ENCODE assay signal across 19 cellular contexts in the genomic region with DNA sequence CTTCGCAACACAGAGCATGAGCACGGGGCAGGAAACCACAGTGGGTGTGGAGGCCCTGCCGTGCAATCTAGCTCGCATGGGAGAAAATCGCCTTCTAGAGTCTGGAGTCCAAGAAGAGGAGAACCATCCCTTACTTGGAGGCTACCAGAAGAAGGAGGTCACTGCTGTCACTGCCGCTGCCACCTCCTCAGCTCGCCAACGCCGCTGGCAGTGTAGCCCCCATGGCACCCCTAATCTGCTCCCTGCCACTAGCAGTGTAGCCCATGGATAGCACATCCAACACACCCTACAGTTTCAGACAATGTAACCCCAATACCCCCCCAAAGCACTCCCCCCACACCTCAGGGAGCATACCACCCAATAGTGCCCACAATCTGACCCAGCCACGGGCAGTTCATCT.
"Had no signal": no experiment of that assay in that cellular context is flagged by ENCODE, and none has a peak within 500 bp of the region (broad histone marks: within the 10 kb centered on the region; RNA-seq: fewer than 3 reads in every experiment).

No MANE protein-coding gene starts in this region.

- H3K27ac Mint-ChIP-seq: immature natural killer cell, memory B cell, mesothelial cell of epicardium had no signal

- H3K36me3 Mint-ChIP-seq: immature natural killer cell, memory B cell, mesothelial cell of epicardium had no signal

- ATAC-seq: left cardiac atrium, left colon, left lobe of liver, left lung, left ventricle myocardium superior, lower lobe of right lung, mucosa of descending colon had no signal

- DNase-seq: hippocampal formation, hypothalamus, immature natural killer cell, islet precursor cell, kidney glomerular epithelial cell, left cardiac atrium, left colon, left lung, left ventricle myocardium inferior, left ventricle myocardium superior, lower lobe of right lung, mammary epithelial cell, mesenchymal stem cell, mesendoderm, midbrain, mucosa of descending colon had no signal

- H3K9me3 Mint-ChIP-seq: mesothelial cell of epicardium had no signal

- H3K27me3 Mint-ChIP-seq: memory B cell had no signal

- H3K4me1 Mint-ChIP-seq: immature natural killer cell, memory B cell, mesothelial cell of epicardium had no signal

- H3K4me3 Mint-ChIP-seq: immature natural killer cell, memory B cell, mesothelial cell of epicardium had no signal
